ENCODE assay signal across 10 cellular contexts in genomic region chr18:59923539-59924196, GRCh38. TPM values are rescaled to one million over a fixed set of nuclear protein-coding genes. Genes with fewer than 3 reads are reported as not detected.
A peak's percentile ranks its signal among the peaks of the same experiment; 100 is the strongest.
DNase-seq lines count a peak whose midpoint lies in the region; ATAC-seq and TF ChIP-seq lines count a peak whose summit lies in the region.
"Had no signal": no experiment of that assay in that cellular context is flagged by ENCODE, and none has a peak within 500 bp of the region (broad histone marks: within the 10 kb centered on the region; RNA-seq: fewer than 3 reads in every experiment).

No MANE protein-coding gene starts in this region.

- H3K4me2 ChIP-seq in parathyroid adenoma (ENCODE audit: low read length), result no peak overlapping the region

- DNase-seq in ureter (ENCODE audit: low spot score) (no peak), GM13977 (ENCODE audit: low spot score) (no peak)
- no peak for DNase-seq in activated CD4-positive, CD25-positive, alpha-beta regulatory T cell treated with anti-CD3 and anti-CD28 coated beads, Interleukin-2, amount 50 U/mL, for 72 hours
- DNase-seq: NCI-H526, posterior cingulate gyrus had no signal

- no peaks in the 10 kb centered on the region for H3K4me1 ChIP-seq in parathyroid adenoma

- no peak overlapping the region for H3K27ac ChIP-seq in parathyroid adenoma
- H3K27ac ChIP-seq: GM23248 had no signal

- H2AFZ ChIP-seq in parathyroid adenoma, result peak overlapping the region; percentile 33
- H2AFZ ChIP-seq: GM23248 had no signal

- ATAC-seq in GM19025 (IDR thresholded peaks at IDR 0.05; ENCODE audit: low read depth, unreplicated experiment) (peak; percentile 37), GM21825 (IDR thresholded peaks at IDR 0.05; ENCODE audit: unreplicated experiment) (peak; percentile 36), HG03354 (IDR thresholded peaks at IDR 0.05; ENCODE audit: poor library complexity, severe bottlenecking, unreplicated experiment) (peak; percentile 62)

- TF ChIP-seq CTCF in parathyroid adenoma (IDR thresholded peaks at IDR 0.05) (no peak), GM13977 (IDR thresholded peaks at IDR 0.05; ENCODE audit: extremely low read depth, insufficient read depth, missing control alignments) (no peak)

- no peaks in the 10 kb centered on the region for H3K9me3 ChIP-seq in parathyroid adenoma (ENCODE audit: control insufficient read depth, low read length)

- H3K4me3 ChIP-seq in parathyroid adenoma (ENCODE audit: low read depth, low read length), result no peak overlapping the region
- H3K4me3 ChIP-seq: GM23248 had no signal

- no peaks in the 10 kb centered on the region for H3K27me3 ChIP-seq in parathyroid adenoma (ENCODE audit: control insufficient read depth, insufficient read depth, low read length)

- no peaks in the 10 kb centered on the region for H3K79me2 ChIP-seq in parathyroid adenoma

- H3K36me3 ChIP-seq in parathyroid adenoma (ENCODE audit: control insufficient read depth, insufficient read depth, low read length), result no peaks in the 10 kb centered on the region

- in situ Hi-C loops in GM13977 (cut with MboI; ENCODE audit: low pct_unique_long_range_greater_than_20kb, low sequenced_read_pairs, unreplicated experiment), result no loop called here

- H3K9ac ChIP-seq in parathyroid adenoma, result no peak overlapping the region
- H3K9ac ChIP-seq: GM23248 had no signal

RNA-seq across cellular contexts. Expression of gene PMAIP1, which starts 23.9 kb away (rescaled TPM):
- 4.9 TPM for total RNA-seq in ureter
